Comparison of ENCODE assay signal across 18 cellular contexts in the genomic region with DNA sequence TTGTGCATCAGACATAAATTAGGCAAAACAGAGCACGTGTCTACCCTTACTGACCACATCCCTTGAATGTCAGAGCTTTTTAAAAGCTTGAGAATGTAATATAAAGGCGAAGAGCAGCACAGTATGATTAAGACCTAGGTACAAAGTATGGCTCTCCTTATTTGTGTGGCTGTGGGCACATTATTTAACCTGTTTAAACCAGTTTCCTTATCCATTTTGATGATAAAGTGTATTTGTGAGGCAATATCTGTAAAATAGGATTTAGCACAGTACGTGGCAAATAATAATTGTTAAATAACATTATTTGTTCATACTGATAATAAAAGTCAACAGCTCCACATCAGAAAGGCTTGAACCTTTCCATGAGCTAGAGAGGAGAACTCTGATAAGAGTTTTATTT.
DNase-seq lines count a peak whose midpoint lies in the region; TF ChIP-seq lines count a peak whose summit lies in the region.
"Had no signal": no experiment of that assay in that cellular context is flagged by ENCODE, and none has a peak within 500 bp of the region (broad histone marks: within the 10 kb centered on the region; RNA-seq: fewer than 3 reads in every experiment).

No MANE protein-coding gene starts in this region.

- no peak overlapping the region for H3K18ac ChIP-seq in mesenchymal stem cell (ENCODE audit: low read depth in 1 of 2, low read length in 2 of 2)

- H3K79me1 ChIP-seq in mesenchymal stem cell (replicated peaks; ENCODE audit: low read length, poor library complexity, severe bottlenecking) = no peaks in the 10 kb centered on the region

- no peaks in the 10 kb centered on the region for H3K27me3 ChIP-seq in mesenchymal stem cell (ENCODE audit: control insufficient read depth in 1 of 2, insufficient read depth in 1 of 2, low read length in 2 of 2)
- H3K27me3 ChIP-seq in smooth muscle cell (ENCODE audit: low read depth) = no peaks in the 10 kb centered on the region
- H3K27me3 ChIP-seq in right atrium auricular region = no peaks in the 10 kb centered on the region
- H3K27me3 ChIP-seq: BE2C, BLaER1 had no signal

- H3K4me1 ChIP-seq in mesenchymal stem cell (ENCODE audit: control insufficient read depth, insufficient read depth, low read depth, low read length) (peaks cover 8% of the 10 kb centered on the region), smooth muscle cell (ENCODE audit: low read depth) (no peaks in the 10 kb centered on the region), right atrium auricular region (no peaks in the 10 kb centered on the region)
- H3K4me1 ChIP-seq: BE2C had no signal

- no peaks in the 10 kb centered on the region for H3K79me2 ChIP-seq in smooth muscle cell (ENCODE audit: low read depth)

- DNase-seq in mesenchymal stem cell = no peak
- DNase-seq in smooth muscle cell (lab: John Stamatoyannopoulos, UW; ENCODE audit: unreplicated experiment) = no peak
- DNase-seq in right atrium auricular region (ENCODE audit: low spot score) = no peak
- no peak for DNase-seq in activated CD4-positive, alpha-beta T cell treated with anti-CD3 and anti-CD28 coated beads, Interleukin-2, amount 50 U/mL, for 48 hours
- DNase-seq in DMS153 treated with DMSO at 0.1 percent for 48 hours (lab: John Stamatoyannopoulos, UW; ENCODE audit: unreplicated experiment) = no peak
- DNase-seq: 8988T; ACHN; BE2C; C1 segment of cervical spinal cord; CD4-positive, alpha-beta memory T cell; CD4-positive, CD25-positive, alpha-beta regulatory T cell; CD8-positive, alpha-beta memory T cell; COR-L47; DMS 273 treated with DMSO at 0.1 percent for 48 hours; DMS153; DMS79 treated with DMSO at 0.1 percent for 48 hours; GF-D8 had no signal

- H3F3A ChIP-seq in smooth muscle cell (ENCODE audit: low read depth) = no peaks in the 10 kb centered on the region

- no peak overlapping the region for H3K4me3 ChIP-seq in mesenchymal stem cell (ENCODE audit: insufficient read depth in 1 of 2, low read depth in 1 of 2, low read length in 2 of 2)
- H3K4me3 ChIP-seq in smooth muscle cell = no peak overlapping the region
- no peak overlapping the region for H3K4me3 ChIP-seq in right atrium auricular region
- H3K4me3 ChIP-seq: BLaER1 had no signal

- H2AFZ ChIP-seq in mesenchymal stem cell (ENCODE audit: low read depth, low read length) (no peak overlapping the region), smooth muscle cell (ENCODE audit: low read depth) (no peak overlapping the region)

- peak overlapping the region; percentile 65 for H2AK5ac ChIP-seq in mesenchymal stem cell (ENCODE audit: low read length, severe bottlenecking)

- WGBS in mesenchymal stem cell = 100% methylated on average over 1 of the region's 3 CpGs
- WGBS in smooth muscle cell (ENCODE audit: low lambda C conversion rate) = 76% methylated on average over 3 of the region's 3 CpGs

- H2BK15ac ChIP-seq in mesenchymal stem cell (ENCODE audit: low read depth, poor library complexity, severe bottlenecking) = no peak overlapping the region

- no peaks in the 10 kb centered on the region for H4K20me1 ChIP-seq in smooth muscle cell (ENCODE audit: low read depth)
- H4K20me1 ChIP-seq: BLaER1 had no signal

- no peak overlapping the region for H3K23ac ChIP-seq in mesenchymal stem cell (ENCODE audit: low read length in 2 of 2)

- H3K14ac ChIP-seq in mesenchymal stem cell (ENCODE audit: low read length in 2 of 2) = no peak overlapping the region

- H3K9me3 ChIP-seq in mesenchymal stem cell (ENCODE audit: control insufficient read depth, low read length) = no peaks in the 10 kb centered on the region
- H3K9me3 ChIP-seq in smooth muscle cell (replicated peaks; ENCODE audit: low read depth) = no peaks in the 10 kb centered on the region
- H3K9me3 ChIP-seq in right atrium auricular region = no peaks in the 10 kb centered on the region
- H3K9me3 ChIP-seq: BE2C, BLaER1 had no signal

- H4K91ac ChIP-seq in mesenchymal stem cell (ENCODE audit: low read length) = no peak overlapping the region

- H3K9ac ChIP-seq in mesenchymal stem cell (ENCODE audit: low read length) (no peak overlapping the region), smooth muscle cell (ENCODE audit: low read depth) (no peak overlapping the region)
- H3K9ac ChIP-seq: BLaER1 had no signal

- no peak overlapping the region for H4K8ac ChIP-seq in mesenchymal stem cell (ENCODE audit: low read length)

- H2BK12ac ChIP-seq in mesenchymal stem cell (ENCODE audit: low read length in 2 of 2) = no peak overlapping the region

- H3K4ac ChIP-seq in mesenchymal stem cell (ENCODE audit: low read depth in 1 of 2, low read length in 2 of 2) = no peak overlapping the region

- H3K36me3 ChIP-seq in mesenchymal stem cell (ENCODE audit: control insufficient read depth in 1 of 2, insufficient read depth in 2 of 2, low read depth in 1 of 2, low read length in 2 of 2) (no peaks in the 10 kb centered on the region), smooth muscle cell (ENCODE audit: low read depth) (no peaks in the 10 kb centered on the region), right atrium auricular region (no peaks in the 10 kb centered on the region)
- H3K36me3 ChIP-seq: BE2C, BLaER1 had no signal

- H3K27ac ChIP-seq in mesenchymal stem cell (ENCODE audit: low read length, poor library complexity, severe bottlenecking) (no peak overlapping the region), smooth muscle cell (ENCODE audit: low read depth) (peak overlapping the region; percentile 24), right atrium auricular region (no peak overlapping the region)
- H3K27ac ChIP-seq: BLaER1 had no signal

- TF ChIP-seq CTCF in smooth muscle cell (IDR thresholded peaks at IDR 0.05; ENCODE audit: borderline replicate concordance, insufficient read depth, poor library complexity, severe bottlenecking) (no peak), right atrium auricular region (IDR thresholded peaks at IDR 0.05) (no peak)

- no peak overlapping the region for H2BK5ac ChIP-seq in mesenchymal stem cell (ENCODE audit: low read depth, low read length, poor library complexity, severe bottlenecking)

- no peak overlapping the region for H3K4me2 ChIP-seq in mesenchymal stem cell (ENCODE audit: low read length, poor library complexity, severe bottlenecking)
- H3K4me2 ChIP-seq in smooth muscle cell = peak overlapping the region; percentile 9
- H3K4me2 ChIP-seq: BLaER1 had no signal

- no peak overlapping the region for H2BK120ac ChIP-seq in mesenchymal stem cell (ENCODE audit: low read depth, low read length)
